Comparison of ENCODE assay signal across 19 cellular contexts in genomic region chr17:73595931-73596330, GRCh38. TPM values are rescaled to one million over a fixed set of nuclear protein-coding genes. Genes with fewer than 3 reads are reported as not detected.
DNase-seq lines count a peak whose midpoint lies in the region; ATAC-seq and TF ChIP-seq lines count a peak whose summit lies in the region.
"Had no signal": no experiment of that assay in that cellular context is flagged by ENCODE, and none has a peak within 500 bp of the region (broad histone marks: within the 10 kb centered on the region; RNA-seq: fewer than 3 reads in every experiment).

No MANE protein-coding gene starts in this region.

- H2BK12ac ChIP-seq in neuronal stem cell (ENCODE audit: low read length) = no peak overlapping the region

- CTCF ChIA-PET in HCT116 (lab: Charles Lee) = no interaction called here
- CTCF ChIA-PET in activated CD8-positive, alpha-beta memory T cell treated with anti-CD3 and anti-CD28 coated beads, Interleukin-2, amount 10 ng/mL, durations not matched to agents 7 days and 5 days (lab: Charles Lee) = interaction anchor here (0.7 to 1.4 kb wide), 2 partner anchors 8 to 26 kb away, joined by 5 read pairs; no protein-coding TSS in a partner anchor

- RAD21 ChIA-PET in HCT116 (lab: Charles Lee; ENCODE audit: low non-redundant PET in 1 of 2, low total read pairs in 2 of 2, uncharacterized antibody in 2 of 2, unreplicated experiment in 2 of 2) = no interaction called here

- peak overlapping the region; percentile 59 for H4K91ac ChIP-seq in neuronal stem cell (ENCODE audit: low read depth, low read length, poor library complexity)

- H2BK15ac ChIP-seq in neuronal stem cell (ENCODE audit: low read length) = no peak overlapping the region

- no TSS peak for BruUV-seq in HCT116 (replicated peaks; lab: Mats Ljungman, UMichigan)

- H3K27ac Mint-ChIP-seq in CD4-positive, CD25-positive, alpha-beta regulatory T cell = peak overlapping the region; percentile 26 to 96 (median 56)
- H3K27ac Mint-ChIP-seq in chondrocyte (ENCODE audit: unreplicated experiment) = no peak overlapping the region
- no peak overlapping the region for H3K27ac Mint-ChIP-seq in activated CD8-positive, alpha-beta memory T cell treated with anti-CD3 and anti-CD28 coated beads, Interleukin-2, amount 10 ng/mL, durations not matched to agents 7 days and 5 days

- no CpG with 5 or more reads among the region's 7 CpGs for WGBS in neuronal stem cell (ENCODE audit: extremely low coverage in 2 of 2, insufficient read length in 2 of 2, insufficient replicate concordance in 1 of 2), 2 donors

- H3K9me3 ChIP-seq in CD4-positive, CD25-positive, alpha-beta regulatory T cell (ENCODE audit: control insufficient read depth in 2 of 2, low read length in 2 of 2) = no peaks in the 10 kb centered on the region
- H3K9me3 ChIP-seq in HCT116 (ENCODE audit: control insufficient read depth in 1 of 2, insufficient read depth in 1 of 2, low read depth in 1 of 2, low read length in 2 of 2) (no peaks in the 10 kb centered on the region), neuronal stem cell (replicated peaks in 1 of 2; ENCODE audit: control insufficient read depth in 2 of 2, insufficient read depth in 1 of 2, low read depth in 1 of 2, low read length in 2 of 2) (no peaks in the 10 kb centered on the region)
- H3K9me3 ChIP-seq: right lobe of liver, SJCRH30, thoracic aorta, uterus had no signal

- H3K79me1 ChIP-seq in neuronal stem cell (ENCODE audit: low read depth, low read length) = peaks cover 24% of the 10 kb centered on the region

- H3K4me2 ChIP-seq in HCT116 (ENCODE audit: low read length) = no peak overlapping the region
- H3K4me2 ChIP-seq in neuronal stem cell (ENCODE audit: insufficient read depth, low read length, poor library complexity, severe bottlenecking) = no peak overlapping the region

- no peaks in the 10 kb centered on the region for H3K36me3 ChIP-seq in CD4-positive, CD25-positive, alpha-beta regulatory T cell (ENCODE audit: control insufficient read depth, insufficient read depth, low read length)
- H3K36me3 ChIP-seq in HCT116 (ENCODE audit: control insufficient read depth in 1 of 2, insufficient read depth in 2 of 2, low read length in 2 of 2) = no peaks in the 10 kb centered on the region
- H3K36me3 ChIP-seq in neuronal stem cell (replicated peaks in 1 of 2; ENCODE audit: control insufficient read depth in 2 of 2, insufficient read depth in 2 of 2, low read length in 2 of 2) = peaks cover 0 to 3% of the 10 kb centered on the region in 2 donors
- H3K36me3 ChIP-seq: brain microvascular endothelial cell, right lobe of liver, thoracic aorta, uterus had no signal

- no peak overlapping the region for H2BK120ac ChIP-seq in neuronal stem cell (ENCODE audit: low read depth, low read length)

- TF ChIP-seq RAD21 in HCT116 (IDR thresholded peaks at IDR 0.05; ENCODE audit: low read depth) = no peak

- no peaks in the 10 kb centered on the region for H3K27me3 Mint-ChIP-seq in CD4-positive, CD25-positive, alpha-beta regulatory T cell
- H3K27me3 Mint-ChIP-seq in chondrocyte (ENCODE audit: low read depth) = no peaks in the 10 kb centered on the region
- no peaks in the 10 kb centered on the region for H3K27me3 Mint-ChIP-seq in activated CD8-positive, alpha-beta memory T cell treated with anti-CD3 and anti-CD28 coated beads, Interleukin-2, amount 10 ng/mL, durations not matched to agents 7 days and 5 days
- H3K27me3 Mint-ChIP-seq: T-cell had no signal

- intact Hi-C loops in HCT116 (cut with micrococcal nuclease) = loop anchor here (1.0 to 10.0 kb wide), 3 partner anchors 119 to 399 kb away; no protein-coding TSS in a partner anchor

- H3K4me1 Mint-ChIP-seq in CD4-positive, CD25-positive, alpha-beta regulatory T cell = peaks cover 6 to 45% (median 28%) of the 10 kb centered on the region in 4 donors
- H3K4me1 Mint-ChIP-seq in chondrocyte (ENCODE audit: low read depth) = peaks cover 20% of the 10 kb centered on the region
- H3K4me1 Mint-ChIP-seq in activated CD8-positive, alpha-beta memory T cell treated with anti-CD3 and anti-CD28 coated beads, Interleukin-2, amount 10 ng/mL, durations not matched to agents 7 days and 5 days = peaks cover 41% of the 10 kb centered on the region

- no peak overlapping the region for H3K23ac ChIP-seq in neuronal stem cell (ENCODE audit: low read depth, low read length, poor library complexity)

- H3K9ac ChIP-seq in HCT116 (ENCODE audit: low read length) (no peak overlapping the region), neuronal stem cell (ENCODE audit: low read depth, low read length, poor library complexity) (no peak overlapping the region)

- H3K9me2 ChIP-seq in HCT116 (ENCODE audit: insufficient read depth) = no peaks in the 10 kb centered on the region

- H3K4me1 ChIP-seq in CD4-positive, CD25-positive, alpha-beta regulatory T cell (ENCODE audit: control insufficient read depth, insufficient read depth, low read length, poor library complexity, severe bottlenecking) = peaks cover 49% of the 10 kb centered on the region
- H3K4me1 ChIP-seq in HCT116 (ENCODE audit: control insufficient read depth in 1 of 2, insufficient read depth in 2 of 2, low read length in 2 of 2) (no peaks in the 10 kb centered on the region), neuronal stem cell (ENCODE audit: control insufficient read depth in 2 of 2, insufficient read depth in 1 of 2, low read depth in 1 of 2, low read length in 2 of 2) (peaks cover 10 to 13% of the 10 kb centered on the region in 2 donors)
- H3K4me1 ChIP-seq: right lobe of liver, uterus had no signal

- H3K27me3 ChIP-seq in CD4-positive, CD25-positive, alpha-beta regulatory T cell (ENCODE audit: control insufficient read depth, insufficient read depth, low read length) = no peaks in the 10 kb centered on the region
- no peaks in the 10 kb centered on the region for H3K27me3 ChIP-seq in HCT116 (ENCODE audit: insufficient read depth, low read length)
- no peaks in the 10 kb centered on the region for H3K27me3 ChIP-seq in neuronal stem cell (ENCODE audit: control insufficient read depth in 3 of 3, insufficient read depth in 3 of 3, low read depth in 1 of 3, low read length in 3 of 3)
- H3K27me3 ChIP-seq: brain microvascular endothelial cell, right lobe of liver, SJCRH30, uterus had no signal

- peak overlapping the region; percentile 13 for H2BK5ac ChIP-seq in neuronal stem cell (ENCODE audit: low read length)

- H4K20me1 ChIP-seq in HCT116 (ENCODE audit: insufficient read depth) = no peaks in the 10 kb centered on the region

- H3K4me3 ChIP-seq in CD4-positive, CD25-positive, alpha-beta regulatory T cell (ENCODE audit: low read depth, low read length) = no peak overlapping the region
- H3K4me3 ChIP-seq in HCT116 (replicated peaks in 1 of 2; ENCODE audit: low read depth in 1 of 2, low read length in 2 of 2) = no peak overlapping the region
- H3K4me3 ChIP-seq in neuronal stem cell (ENCODE audit: low read length in 2 of 2) = no peak overlapping the region
- H3K4me3 ChIP-seq: right lobe of liver, SJCRH30, thoracic aorta, uterus had no signal

- peak overlapping the region; percentile 34 for H2AK5ac ChIP-seq in neuronal stem cell (ENCODE audit: low read depth, low read length)

- H3K9me3 Mint-ChIP-seq in CD4-positive, CD25-positive, alpha-beta regulatory T cell = no peaks in the 10 kb centered on the region
- no peaks in the 10 kb centered on the region for H3K9me3 Mint-ChIP-seq in chondrocyte (ENCODE audit: low read depth)
- no peaks in the 10 kb centered on the region for H3K9me3 Mint-ChIP-seq in activated CD8-positive, alpha-beta memory T cell treated with anti-CD3 and anti-CD28 coated beads, Interleukin-2, amount 10 ng/mL, durations not matched to agents 7 days and 5 days (ENCODE audit: low read depth)
- H3K9me3 Mint-ChIP-seq: T-cell had no signal

- H3K14ac ChIP-seq in neuronal stem cell (ENCODE audit: low read length) = peak overlapping the region; percentile 4

- H3K79me2 ChIP-seq in HCT116 (ENCODE audit: insufficient read depth, low read length) = no peaks in the 10 kb centered on the region

- no peak for TF ChIP-seq POLR2A in HCT116 (IDR thresholded peaks at IDR 0.05; ENCODE audit: borderline replicate concordance, extremely low read depth, insufficient read depth, insufficient read length)

- H3K4me3 Mint-ChIP-seq in CD4-positive, CD25-positive, alpha-beta regulatory T cell = no peak overlapping the region
- no peak overlapping the region for H3K4me3 Mint-ChIP-seq in chondrocyte (ENCODE audit: unreplicated experiment)
- no peak overlapping the region for H3K4me3 Mint-ChIP-seq in activated CD8-positive, alpha-beta memory T cell treated with anti-CD3 and anti-CD28 coated beads, Interleukin-2, amount 10 ng/mL, durations not matched to agents 7 days and 5 days

- TF ChIP-seq CTCF in HCT116 (IDR thresholded peaks at IDR 0.05 in 2 of 3, conservative IDR thresholded peaks at IDR 0.05 in 1 of 3; ENCODE audit: borderline replicate concordance in 1 of 3, insufficient read depth in 1 of 3, low read depth in 2 of 3, low read length in 2 of 3) (no peak), chondrocyte (IDR thresholded peaks at IDR 0.05) (peak; percentile 24)

- no peak overlapping the region for H3K27ac ChIP-seq in CD4-positive, CD25-positive, alpha-beta regulatory T cell (ENCODE audit: insufficient read depth, low read length, poor library complexity, severe bottlenecking)
- H3K27ac ChIP-seq in HCT116 (ENCODE audit: low read depth, low read length) (no peak overlapping the region), neuronal stem cell (replicated peaks; ENCODE audit: low read length) (no peak overlapping the region)
- H3K27ac ChIP-seq: brain microvascular endothelial cell, epithelial cell of prostate, right lobe of liver, thoracic aorta, uterus had no signal

- DNase-seq in CD4-positive, CD25-positive, alpha-beta regulatory T cell = no peak
- DNase-seq in HCT116 (ENCODE audit: low read depth, low spot score) (no peak), chondrocyte (ENCODE audit: low spot score) (no peak), neuronal stem cell (ENCODE audit: low spot score) (no peak), DMS53 treated with DMSO at 0.1 percent for 48 hours (lab: John Stamatoyannopoulos, UW; ENCODE audit: unreplicated experiment) (no peak), superior temporal gyrus (ENCODE audit: extremely low spot score) (no peak)
- no peak for DNase-seq in activated CD8-positive, alpha-beta memory T cell treated with anti-CD3 and anti-CD28 coated beads, Interleukin-2, amount 10 ng/mL, durations not matched to agents 7 days and 5 days
- DNase-seq: activated naive CD4-positive, alpha-beta T cell treated with Interleukin-2 at 50 U/mL for 16 hours; amniotic stem cell; brain microvascular endothelial cell; MM.1S; NCI-H2029; right lobe of liver; stimulated activated CD4-positive, alpha-beta T cell treated with anti-CD3 and anti-CD28 coated beads, Interleukin-4, amount 100 ng/mL, for 24 hours; uterus had no signal

- H3K4ac ChIP-seq in neuronal stem cell (ENCODE audit: low read length) = no peak overlapping the region

- H3K36me3 Mint-ChIP-seq in CD4-positive, CD25-positive, alpha-beta regulatory T cell = no peaks in the 10 kb centered on the region
- H3K36me3 Mint-ChIP-seq in chondrocyte (ENCODE audit: low read depth) = no peaks in the 10 kb centered on the region
- no peaks in the 10 kb centered on the region for H3K36me3 Mint-ChIP-seq in activated CD8-positive, alpha-beta memory T cell treated with anti-CD3 and anti-CD28 coated beads, Interleukin-2, amount 10 ng/mL, durations not matched to agents 7 days and 5 days
- H3K36me3 Mint-ChIP-seq: T-cell had no signal

- no peak overlapping the region for H2AFZ ChIP-seq in HCT116 (ENCODE audit: low read depth, low read length, poor library complexity, severe bottlenecking)
- no peak overlapping the region for H2AFZ ChIP-seq in neuronal stem cell (ENCODE audit: low read length)

- peak overlapping the region; percentile 84 for H3K18ac ChIP-seq in neuronal stem cell (ENCODE audit: low read length)

- POLR2A ChIA-PET in HCT116 (lab: Charles Lee) = no interaction called here

- H4K8ac ChIP-seq in neuronal stem cell (ENCODE audit: low read depth, low read length) = no peak overlapping the region

- ATAC-seq in CD4-positive, CD25-positive, alpha-beta regulatory T cell (ENCODE audit: low read depth in 2 of 2) = no peak
- peak; percentile 7; the same call in 1 of the 2 replicates for ATAC-seq in HCT116
- no peak for ATAC-seq in activated CD8-positive, alpha-beta memory T cell treated with anti-CD3 and anti-CD28 coated beads, Interleukin-2, amount 10 ng/mL, durations not matched to agents 7 days and 5 days
- ATAC-seq: T-cell had no signal

RNA-seq across cellular contexts. Expression of gene SDK2, which starts 48.3 kb away (rescaled TPM):
- 0.59 TPM for total RNA-seq in CD4-positive, CD25-positive, alpha-beta regulatory T cell
- under 1 TPM in 2 of 4 donors, not detected in 2; 0.02 TPM for polyA plus RNA-seq in CD4-positive, CD25-positive, alpha-beta regulatory T cell
- total RNA-seq in HCT116 (2021; ENCODE audit: unreplicated experiment) (0.10 TPM), chondrocyte (15.8 to 38.5 TPM (median 16.2 TPM) in 3 replicates)
- polyA plus RNA-seq in HCT116 (2012) = 0.04 and 0.08 TPM in 2 replicates
- polyA plus RNA-seq in neuronal stem cell (2013, experiment 1 of 2) = 31.6 TPM
- 34.6 TPM for polyA plus RNA-seq in neuronal stem cell (2013, experiment 2 of 2)
- total RNA-seq in activated CD8-positive, alpha-beta memory T cell treated with anti-CD3 and anti-CD28 coated beads, Interleukin-2, amount 10 ng/mL, durations not matched to agents 7 days and 5 days = 1 to 10 TPM in 1 of 2 experiments, under 1 TPM in 1; 0.09 to 3.7 TPM

Comparison
In these comparisons a context has a peak if more than half of its experiments do, and no peak if none do; other contexts are left out.
1. H3K27ac Mint-ChIP-seq: peak in CD4-positive, CD25-positive, alpha-beta regulatory T cell (3 of 3); none in chondrocyte (single experiment) and activated CD8-positive, alpha-beta memory T cell treated with anti-CD3 and anti-CD28 coated beads, Interleukin-2, amount 10 ng/mL, durations not matched to agents 7 days and 5 days (single experiment).